ENCODE assay signal across 28 cellular contexts in the genomic region with DNA sequence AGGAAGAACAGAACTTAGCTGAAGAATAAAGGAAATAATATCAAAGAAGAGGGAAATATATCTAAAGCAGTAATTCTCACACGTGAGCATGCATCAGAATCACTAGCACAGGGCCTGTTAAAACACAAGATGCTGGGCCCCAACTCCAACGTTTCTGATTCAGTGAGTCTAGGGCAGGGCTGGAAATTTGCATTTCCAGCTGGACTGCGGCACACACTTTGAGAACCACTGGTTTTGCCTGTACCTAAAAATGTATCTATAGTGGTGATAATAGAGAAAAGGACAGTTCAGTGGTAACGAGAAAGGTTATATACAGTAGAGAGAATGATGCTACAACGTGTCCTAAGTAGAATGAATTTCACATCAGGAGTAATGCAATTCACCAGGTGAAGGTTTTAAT. TPM values are rescaled to one million over a fixed set of nuclear protein-coding genes. Genes with fewer than 3 reads are reported as not detected.
DNase-seq lines count a peak whose midpoint lies in the region; ATAC-seq, FAIRE-seq and TF ChIP-seq lines count a peak whose summit lies in the region.
"Had no signal": no experiment of that assay in that cellular context is flagged by ENCODE, and none has a peak within 500 bp of the region (broad histone marks: within the 10 kb centered on the region; RNA-seq: fewer than 3 reads in every experiment).

No MANE protein-coding gene starts in this region.

- H2AFZ ChIP-seq in K562 (ENCODE audit: low read depth, low read length) (no peak overlapping the region), trophoblast cell (ENCODE audit: insufficient read depth, low read length, poor library complexity) (no peak overlapping the region)

- H4K20me1 ChIP-seq in K562 (replicated peaks; ENCODE audit: control insufficient read depth, insufficient read depth, low read length), result peaks cover 30% of the 10 kb centered on the region; the same call in 1 of the 2 replicates

- no peaks in the 10 kb centered on the region for H3K9me1 ChIP-seq in K562 (ENCODE audit: control insufficient read depth, insufficient read depth, low read length)

- H3K36me3 Mint-ChIP-seq in HFFc6 (ENCODE audit: low read depth), result peaks cover 17% of the 10 kb centered on the region
- H3K36me3 Mint-ChIP-seq: natural killer cell treated with Interleukin-12 subunit alpha and Interleukin-12 subunit beta and Interleukin-15 and Interleukin-18, amount 100 ng/mL, for 72 hours had no signal

- FAIRE-seq in K562 (lab: Jason Lieb, UNC), result no peak

- H2BK120ac ChIP-seq in trophoblast cell (ENCODE audit: insufficient read depth, low read length, poor library complexity), result no peak overlapping the region

- H3K18ac ChIP-seq in trophoblast cell (ENCODE audit: low read length), result no peak overlapping the region

- H3K27me3 ChIP-seq in HUES6 (ENCODE audit: control insufficient read depth, insufficient read depth, low read length) (no peaks in the 10 kb centered on the region), K562 (ENCODE audit: control insufficient read depth in 2 of 2, insufficient read depth in 2 of 2, low read length in 2 of 2) (no peaks in the 10 kb centered on the region), trophoblast cell (ENCODE audit: insufficient read depth, low read length) (no peaks in the 10 kb centered on the region)
- H3K27me3 ChIP-seq: BLaER1 treated with 17β-estradiol and CSF1 and Interleukin-3, amounts not matched to agents 10 nM and 100 nM; brain microvascular endothelial cell; gastrocnemius medialis; ovary; upper lobe of left lung had no signal

- intact Hi-C loops in K562 (cut with micrococcal nuclease), result no loop called here

- no peak overlapping the region for H3K23ac ChIP-seq in trophoblast cell (ENCODE audit: low read length)

- no peak overlapping the region for H3K14ac ChIP-seq in trophoblast cell (ENCODE audit: low read length)

- no peak overlapping the region for H2AK5ac ChIP-seq in trophoblast cell (ENCODE audit: low read length)

- no peak overlapping the region for H3K4me3 Mint-ChIP-seq in HFFc6
- H3K4me3 Mint-ChIP-seq: natural killer cell treated with Interleukin-12 subunit alpha and Interleukin-12 subunit beta and Interleukin-15 and Interleukin-18, amount 100 ng/mL, for 72 hours had no signal

- no peak overlapping the region for H4K12ac ChIP-seq in trophoblast cell (ENCODE audit: low read depth, low read length)

- ATAC-seq in K562, result no peak
- no peak for ATAC-seq in HG03571 (IDR thresholded peaks at IDR 0.05; ENCODE audit: unreplicated experiment)
- ATAC-seq: activated CD4-positive, CD25-positive, alpha-beta regulatory T cell treated with anti-CD3 and anti-CD28 coated beads, Interleukin-2, amount 50 U/mL, for 24 hours; gastrocnemius medialis; mucosa of descending colon; natural killer cell treated with Interleukin-12 subunit alpha and Interleukin-12 subunit beta and Interleukin-15 and Interleukin-18, amount 100 ng/mL, for 72 hours had no signal

- H3K27ac ChIP-seq in HUES6 (ENCODE audit: low read depth, low read length) (no peak overlapping the region), K562 (ENCODE audit: extremely low read depth, low read depth, low read length) (no peak overlapping the region), trophoblast cell (ENCODE audit: low read depth, low read length) (no peak overlapping the region)
- H3K27ac ChIP-seq: brain microvascular endothelial cell, gastrocnemius medialis, ovary, RWPE1, upper lobe of left lung had no signal

- H3K4me1 ChIP-seq in HUES6 (ENCODE audit: control insufficient read depth, insufficient read depth, low read length) (peaks cover 41% of the 10 kb centered on the region), K562 (replicated peaks in 1 of 2; ENCODE audit: control insufficient read depth in 2 of 2, insufficient read depth in 2 of 2, low read length in 2 of 2) (peaks cover 14 to 24% of the 10 kb centered on the region in 2 experiments; a peak in 4 of 5 replicates), trophoblast cell (ENCODE audit: control insufficient read depth in 1 of 2, insufficient read depth in 2 of 2, low read length in 2 of 2) (peaks cover 0 to 7% of the 10 kb centered on the region in 2 experiments)

- no peaks in the 10 kb centered on the region; the same call in 1 of the 2 replicates for H3K27me3 Mint-ChIP-seq in HFFc6 (ENCODE audit: insufficient read depth)
- H3K27me3 Mint-ChIP-seq: natural killer cell treated with Interleukin-12 subunit alpha and Interleukin-12 subunit beta and Interleukin-15 and Interleukin-18, amount 100 ng/mL, for 72 hours had no signal

- H3K27ac Mint-ChIP-seq in HFFc6, result peak overlapping the region; percentile 3; the same call in 1 of the 2 replicates
- H3K27ac Mint-ChIP-seq: natural killer cell treated with Interleukin-12 subunit alpha and Interleukin-12 subunit beta and Interleukin-15 and Interleukin-18, amount 100 ng/mL, for 72 hours had no signal

- TF ChIP-seq CTCF in HFFc6 (IDR thresholded peaks at IDR 0.05) (no peak), K562 (IDR thresholded peaks at IDR 0.05 in 2 of 3, conservative IDR thresholded peaks at IDR 0.05 in 1 of 3; ENCODE audit: insufficient read depth in 2 of 3, low read depth in 1 of 3, low read length in 3 of 3) (no peak)

- H3K9me3 Mint-ChIP-seq in HFFc6, result no peaks in the 10 kb centered on the region
- H3K9me3 Mint-ChIP-seq: natural killer cell treated with Interleukin-12 subunit alpha and Interleukin-12 subunit beta and Interleukin-15 and Interleukin-18, amount 100 ng/mL, for 72 hours had no signal

- no TSS peak for BruUV-seq in K562 (replicated peaks; lab: Mats Ljungman, UMichigan)

- H2BK12ac ChIP-seq in trophoblast cell (ENCODE audit: low read length), result no peak overlapping the region

- CTCF ChIA-PET in K562 (lab: Yijun Ruan, JAX; ENCODE audit: low intra/inter-chr PET ratio), result no interaction called here

- H4K91ac ChIP-seq in trophoblast cell (ENCODE audit: low read depth, low read length), result no peak overlapping the region

- peaks cover 100% of the 10 kb centered on the region for H3K79me2 ChIP-seq in K562 (ENCODE audit: control insufficient read depth, insufficient read depth, low read length)
- H3K79me2 ChIP-seq in trophoblast cell (ENCODE audit: control insufficient read depth, insufficient read depth, low read length, poor library complexity), result peaks cover 16% of the 10 kb centered on the region

- H3K36me3 ChIP-seq in HUES6 (ENCODE audit: control insufficient read depth, insufficient read depth, low read length) (no peaks in the 10 kb centered on the region), K562 (ENCODE audit: control insufficient read depth, insufficient read depth, low read length) (peaks cover 20% of the 10 kb centered on the region; the same call in 2 of the 3 replicates), trophoblast cell (ENCODE audit: control insufficient read depth in 1 of 2, insufficient read depth in 2 of 2, low read length in 2 of 2) (peaks cover 0 to 3% of the 10 kb centered on the region in 2 experiments)
- H3K36me3 ChIP-seq: brain microvascular endothelial cell, gastrocnemius medialis, ovary, upper lobe of left lung had no signal

- no peak for DNase-seq in HFFc6
- DNase-seq in K562 (ENCODE audit: extremely low read depth in 1 of 4, low spot score in 3 of 4), result no peak
- DNase-seq in trophoblast cell, result no peak
- DNase-seq in anterior cingulate cortex (lab: John Stamatoyannopoulos, UW), result no peak
- DNase-seq in activated CD4-positive, alpha-beta T cell treated with anti-CD3 and anti-CD28 coated beads, Interleukin-2, amount 50 U/mL, for 4 hours, result no peak
- DNase-seq: activated CD4-positive, alpha-beta T cell treated with anti-CD3 and anti-CD28 coated beads, Interleukin-2, amount 50 U/mL, for 48 hours; activated naive CD4-positive, alpha-beta T cell treated with anti-CD3 and anti-CD28 coated beads, Interleukin-2, amount 50 U/mL, for 16 hours; amniotic stem cell; brain microvascular endothelial cell; Caco-2; cerebellar nuclear complex; DMS79 treated with DMSO at 0.1 percent for 48 hours; gastrocnemius medialis; GDM1; mucosa of descending colon; NCI-H1048; NCI-H510A; ovary; stimulated activated CD4-positive, alpha-beta T cell treated with anti-CD3 and anti-CD28 coated beads, Interleukin-15, amount 100 ng/mL, for 24 hours; stimulated activated CD4-positive, alpha-beta T cell treated with anti-CD3 and anti-CD28 coated beads, Interleukin-4, amount 100 ng/mL, for 4 hours; upper lobe of left lung had no signal

- no peak overlapping the region for H4K8ac ChIP-seq in trophoblast cell (ENCODE audit: low read depth, low read length)

- H3K4me3 ChIP-seq in HUES6 (ENCODE audit: low read depth, low read length) (no peak overlapping the region), K562 (no peak overlapping the region), trophoblast cell (ENCODE audit: low read depth, low read length) (no peak overlapping the region)
- H3K4me3 ChIP-seq: BLaER1 treated with 17β-estradiol and CSF1 and Interleukin-3, amounts not matched to agents 10 nM and 100 nM; gastrocnemius medialis; lung; mucosa of descending colon; ovary; upper lobe of left lung had no signal

- in situ Hi-C loops in K562 (cut with MboI), result no loop called here

- TF ChIP-seq RAD21 in K562 (CRISPR knock-in tag; conservative IDR thresholded peaks at IDR 0.05 in 1 of 2, IDR thresholded peaks at IDR 0.05 in 1 of 2), result no peak

- H3K9me3 ChIP-seq in HUES6 (ENCODE audit: control insufficient read depth, insufficient read depth, low read depth, low read length), result no peaks in the 10 kb centered on the region
- H3K9me3 ChIP-seq in K562 (replicated peaks; ENCODE audit: control insufficient read depth, insufficient read depth, low read depth, low read length), result no peaks in the 10 kb centered on the region
- H3K9me3 ChIP-seq in trophoblast cell (ENCODE audit: insufficient read depth, low read depth, low read length), result no peaks in the 10 kb centered on the region
- H3K9me3 ChIP-seq: BLaER1 treated with 17β-estradiol and CSF1 and Interleukin-3, amounts not matched to agents 10 nM and 100 nM; Caco-2; gastrocnemius medialis; mucosa of descending colon; ovary; upper lobe of left lung had no signal

- no peak overlapping the region; the same call in 1 of the 2 replicates for H3K4me2 ChIP-seq in K562 (ENCODE audit: insufficient read depth, low read length)
- no peak overlapping the region for H3K4me2 ChIP-seq in trophoblast cell (ENCODE audit: low read length)

- WGBS in K562 (ENCODE audit: insufficient coverage, low coverage, missing lambda C conversion rate), result 59% methylated on average over 5 of the region's 5 CpGs
- WGBS in trophoblast cell (ENCODE audit: extremely low coverage, insufficient coverage, insufficient read length), result no CpG with 5 or more reads among the region's 5 CpGs

- H3K9ac ChIP-seq in HUES6 (ENCODE audit: low read length) (peak overlapping the region; percentile 15), K562 (ENCODE audit: insufficient read depth in 1 of 2, low read depth in 2 of 2, low read length in 2 of 2) (no peak overlapping the region), trophoblast cell (ENCODE audit: low read length) (no peak overlapping the region)
- H3K9ac ChIP-seq: BLaER1 treated with 17β-estradiol and CSF1 and Interleukin-3, amounts not matched to agents 10 nM and 100 nM had no signal

- peaks cover 65% of the 10 kb centered on the region for H3K4me1 Mint-ChIP-seq in HFFc6 (ENCODE audit: low read depth)

- H3K4ac ChIP-seq in trophoblast cell (ENCODE audit: low read depth, low read length), result peak overlapping the region; percentile 78

- TF ChIP-seq POLR2A in K562 (conservative IDR thresholded peaks at IDR 0.05), result no peak

- H3K79me1 ChIP-seq in trophoblast cell (ENCODE audit: low read length), result peaks cover 2% of the 10 kb centered on the region

- POLR2A ChIA-PET in K562 (lab: Yijun Ruan, JAX), result no interaction called here

- no peak overlapping the region for H2BK5ac ChIP-seq in trophoblast cell (ENCODE audit: low read depth, low read length, poor library complexity)

- no peak for TF ChIP-seq EP300 in K562 (IDR thresholded peaks at IDR 0.05; ENCODE audit: low read length)

RNA-seq across cellular contexts. Expression of a gene that starts 11.2 kb away (rescaled TPM):
- total RNA-seq in HFFc6 (2021; fragmentation: NEBNext Ultra II Directional; extraction: Animal tissue kit (Norgen Biotek cat#: 25700)), result 10 to 100 TPM; 17.0 to 19.2 (median 18.6) TPM
- total RNA-seq in K562 (2011; cell fraction: chromatin; rRNA removed; ENCODE audit: low replicate concordance), result 166 and 445 TPM in 2 replicates
- 58.7 and 92.5 TPM in 2 replicates for total RNA-seq in K562 (2011; cell fraction: nucleolus; rRNA removed)
- total RNA-seq in K562 (2011; cell fraction: nucleoplasm; rRNA removed), result 127 and 142 TPM in 2 replicates
- total RNA-seq in K562 (2014; rRNA removed), result 25.0 and 28.1 TPM in 2 replicates
- total RNA-seq in K562 (2014; rRNA removed; fragmentation: Illumina TruSeq; extraction: Trizol), result 38.8 and 39.2 TPM in 2 replicates
- 38.1 and 41.8 TPM in 2 replicates for total RNA-seq in K562 (2015; rRNA removed; fragmentation: Illumina TruSeq; extraction: Trizol)
- 26.2 and 29.6 TPM in 2 replicates for total RNA-seq in K562 (2021)
- 54.4 and 57.6 TPM in 2 replicates for polyA plus RNA-seq in K562 (2011; rRNA removed)
- polyA plus RNA-seq in K562 (2011; cell fraction: cytosol; rRNA removed), result 12.8 and 14.4 TPM in 2 replicates
- polyA plus RNA-seq in K562 (2011; cell fraction: nucleus; rRNA removed), result 121 and 154 TPM in 2 replicates
- polyA plus RNA-seq in K562 (2012), result 18.1 and 29.5 TPM in 2 replicates
- 22.9 and 26.4 TPM in 2 replicates for polyA plus RNA-seq in K562 (2014; fragmentation: Illumina TruSeq; extraction: Trizol)
- 10 to 100 TPM; 12.8 to 13.1 TPM for polyA plus RNA-seq in K562 (2014; fragmentation: Nextera tagmentation; extraction: Ambion mirVana)
- polyA plus RNA-seq in K562 (2014; rRNA removed), result 32.1 TPM in 2 replicates
- polyA minus RNA-seq in K562 (2011; rRNA and poly(A)+ RNA removed), result 76.6 and 97.6 TPM in 2 replicates
- 15.8 and 18.6 TPM in 2 replicates for polyA minus RNA-seq in K562 (2011; cell fraction: cytosol; rRNA and poly(A)+ RNA removed)
- 75.8 and 139 TPM in 2 replicates for polyA minus RNA-seq in K562 (2011; cell fraction: nucleus; rRNA and poly(A)+ RNA removed)
- 27.7 TPM in 2 replicates for polyA plus RNA-seq in trophoblast cell (2013)
